8 cellular contexts compared by ENCODE assay signal in the genomic region with DNA sequence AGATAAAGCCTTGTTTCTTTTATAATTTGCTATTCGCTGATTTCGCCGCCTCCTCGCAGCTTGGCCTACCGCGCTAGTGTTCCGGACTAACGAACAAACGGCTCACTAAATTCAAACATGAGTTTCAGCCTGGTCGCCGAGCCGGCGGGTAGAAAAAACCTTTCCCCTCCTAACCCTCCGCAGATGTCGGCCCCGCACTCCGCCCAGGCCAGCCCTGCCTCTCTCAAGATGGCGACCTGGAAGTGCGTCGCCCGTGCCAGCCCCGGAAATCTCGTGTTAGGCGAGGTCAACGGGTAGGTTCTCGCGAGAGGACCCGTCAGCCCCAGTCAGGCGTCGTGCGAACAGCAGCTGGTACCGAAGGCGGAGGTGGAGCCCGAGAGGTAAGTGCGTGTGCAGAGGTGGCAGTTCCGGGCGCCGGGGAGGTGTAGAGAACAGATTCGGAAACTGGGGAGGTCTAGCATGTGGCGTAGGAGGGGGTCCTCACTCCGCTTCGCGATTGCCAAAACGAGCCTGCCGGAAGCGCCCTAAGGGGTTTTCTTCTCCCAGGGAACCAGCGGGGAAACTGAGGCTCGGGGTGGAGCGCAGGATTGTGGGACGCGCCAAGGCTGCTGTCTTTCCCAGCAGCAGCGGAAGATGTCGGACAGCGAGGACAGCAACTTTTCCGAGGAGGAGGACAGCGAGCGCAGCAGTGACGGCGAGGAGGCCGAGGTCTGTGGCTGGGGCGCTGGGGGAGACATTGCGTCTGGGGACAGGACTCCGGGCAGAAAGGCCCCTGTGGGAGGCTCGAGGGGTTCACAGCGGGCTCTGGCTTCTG. TPM values are rescaled to one million over a fixed set of nuclear protein-coding genes. Genes with fewer than 3 reads are reported as not detected.
A peak's percentile ranks its signal among the peaks of the same experiment; 100 is the strongest.
DNase-seq lines count a peak whose midpoint lies in the region; ATAC-seq and TF ChIP-seq lines count a peak whose summit lies in the region.

A gene (plus strand): TSS at position 325 of the 814 bp plus-strand sequence. CDS start 309 bp downstream, at position 634.

- peak within 1 kb of the TSS; percentile 95 for H2AFZ ChIP-seq in PC-9

- peak; percentile 96 for TF ChIP-seq POLR2A in erythroblast (IDR thresholded peaks at IDR 0.05; ENCODE audit: low read length)

- H3K9me3 ChIP-seq in PC-9 (ENCODE audit: insufficient read depth, low read depth) = no peaks in the 10 kb centered on the region
- no peaks in the 10 kb centered on the region for H3K9me3 ChIP-seq in mucosa of stomach (ENCODE audit: control insufficient read depth, low read length)

- no peak for TF ChIP-seq CTCF in PC-9 (conservative IDR thresholded peaks at IDR 0.05)

- H3K9ac ChIP-seq in mucosa of stomach (ENCODE audit: low read length) = peak within 1 kb of the TSS; percentile 98

- H3K4me1 ChIP-seq in PC-9 (replicated peaks; ENCODE audit: insufficient read depth) (peaks cover 30% of the 10 kb centered on the region), mucosa of stomach (ENCODE audit: control insufficient read depth, insufficient read depth, low read length) (peaks cover 23% of the 10 kb centered on the region)

- peak within 1 kb of the TSS; percentile 100 for H3K4me2 ChIP-seq in PC-9

- peak within 1 kb of the TSS; percentile 99 for H3K4me3 ChIP-seq in Jurkat, Clone E6-1 (ENCODE audit: low read length)
- H3K4me3 ChIP-seq in PC-9 (peak within 1 kb of the TSS; percentile 83), mucosa of stomach (ENCODE audit: low read length) (peak within 1 kb of the TSS; percentile 96)

- H3K9me2 ChIP-seq in PC-9 (ENCODE audit: insufficient read depth) = no peaks in the 10 kb centered on the region

- H3K27me3 ChIP-seq in PC-9 (ENCODE audit: insufficient read depth, low read depth) = no peaks in the 10 kb centered on the region
- no peaks in the 10 kb centered on the region for H3K27me3 ChIP-seq in mucosa of stomach (ENCODE audit: control insufficient read depth, insufficient read depth, low read length)

- peaks cover 57% of the 10 kb centered on the region for H3K79me2 ChIP-seq in PC-9 (ENCODE audit: low read depth)

- BruUV-seq in PC-9 (replicated peaks; lab: Mats Ljungman, UMichigan) = TSS peak; percentile 50

- POLR2A ChIA-PET in PC-9 (lab: Charles Lee; ENCODE audit: unreplicated experiment) = interaction anchor here (0.5 to 2.0 kb wide), 5 partner anchors 10 to 1539 kb away, joined by 3 to 32 read pairs (median 8); a partner anchor contains a TSS

- ATAC-seq in GM21619 (IDR thresholded peaks at IDR 0.05; ENCODE audit: unreplicated experiment) = peak; percentile 75

- peak within 1 kb of the TSS; percentile 97 for H3K27ac ChIP-seq in PC-9

- intact Hi-C loops in PC-9 (cut with micrococcal nuclease; ENCODE audit: unreplicated experiment) = loop anchor here (1.0 to 10.0 kb wide), 5 partner anchors 33 to 319 kb away; a partner anchor contains a TSS

- DNase-seq in DMS114 treated with DMSO at 0.1 percent for 48 hours (lab: John Stamatoyannopoulos, UW; ENCODE audit: unreplicated experiment) = peak; percentile 89
- DNase-seq in Jurkat, Clone E6-1 (ENCODE audit: low read depth, low spot score) = peak; percentile 98
- peak; percentile 94 to 95 for DNase-seq in PC-9
- peak; percentile 95 for DNase-seq in activated T-cell treated with anti-CD3 and anti-CD28 coated beads, Interleukin-2, amount 50 U/mL, for 1 hour
- DNase-seq in erythroblast (lab: John Stamatoyannopoulos, UW) = peak; percentile 99
- peak; percentile 89 to 91 for DNase-seq in stimulated activated CD8-positive, alpha-beta memory T cell treated with anti-CD3 and anti-CD28 coated beads, Interleukin-7, amount 100 ng/mL, for 1 hour (ENCODE audit: low read depth in 2 of 2)

- CTCF ChIA-PET in PC-9 (lab: Charles Lee) = interaction anchor here (0.6 kb wide), 1 partner anchor 97 kb away, joined by 4 read pairs; no protein-coding TSS in a partner anchor

- H4K20me1 ChIP-seq in PC-9 (ENCODE audit: insufficient read depth) = peaks cover 29% of the 10 kb centered on the region

- H3F3A ChIP-seq in PC-9 (ENCODE audit: insufficient read depth, low read depth) = peaks cover 39% of the 10 kb centered on the region

- H3K36me3 ChIP-seq in PC-9 (ENCODE audit: low read depth) (peaks cover 8% of the 10 kb centered on the region), mucosa of stomach (ENCODE audit: control insufficient read depth, insufficient read depth, low read length) (no peaks in the 10 kb centered on the region)

RNA-seq across cellular contexts. Expression of the gene that starts here (rescaled TPM):
- polyA plus RNA-seq in Jurkat, Clone E6-1 (2012; ENCODE audit: insufficient read depth, insufficient read length) = 160 TPM
- 99.7 and 118 TPM in 2 replicates for total RNA-seq in PC-9 (2021)

Comparison
In these comparisons a context has a peak if more than half of its experiments do, and no peak if none do; other contexts are left out.
1. Peak in every context shown above with its lines: DNase-seq, ATAC-seq, H3K4me3 ChIP-seq and H3K27ac ChIP-seq.